ENCODE assay signal across 8 cellular contexts in the genomic region with DNA sequence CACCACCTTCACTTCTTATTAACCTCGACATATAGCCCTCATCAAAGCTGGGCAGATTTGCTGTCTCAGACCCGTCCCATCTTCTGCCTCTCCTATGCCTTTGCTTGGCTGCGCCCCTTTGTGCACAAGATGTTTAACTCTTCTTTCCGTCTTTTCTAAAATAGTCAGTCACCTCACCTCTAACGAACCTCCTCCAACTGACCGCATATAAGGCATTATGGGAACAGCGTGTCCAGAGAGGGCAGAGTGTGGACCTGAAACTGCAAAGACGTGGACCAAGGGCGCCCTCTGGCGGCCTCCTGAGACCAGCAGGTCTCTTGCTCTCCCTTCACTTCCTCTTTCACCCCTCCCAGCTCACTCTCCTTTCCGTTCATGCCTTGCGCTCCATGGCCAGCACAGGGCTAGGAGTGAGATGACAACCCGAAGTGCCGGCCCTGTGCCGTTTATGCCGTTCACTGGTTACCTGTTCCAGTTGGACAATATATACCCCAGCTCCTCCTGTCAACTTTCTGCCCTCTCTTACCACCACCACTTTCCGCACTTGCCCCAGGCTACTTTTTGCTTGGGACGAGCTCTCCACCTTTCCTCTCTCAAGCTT. TPM values are rescaled to one million over a fixed set of nuclear protein-coding genes. Genes with fewer than 3 reads are reported as not detected.
DNase-seq lines count a peak whose midpoint lies in the region; ATAC-seq lines count a peak whose summit lies in the region.

No MANE protein-coding gene starts in this region.

- no peaks in the 10 kb centered on the region for H3K9me3 ChIP-seq in GM23248 (ENCODE audit: low read depth)

- H3K27me3 ChIP-seq in GM23248 (replicated peaks; ENCODE audit: insufficient read depth), result no peaks in the 10 kb centered on the region

- WGBS in GM23248 (ENCODE audit: low coverage in 1 of 2, low lambda C conversion rate in 2 of 2, missing lambda C conversion rate in 2 of 2), 2 experiments, result 9 to 10% methylated on average over 18 of the region's 18 CpGs

- H3K27ac ChIP-seq in GM23248, result 0 out of 2 replicates have a peak overlapping the region, but pooled peaks have one; percentile 1

- H3K4me1 ChIP-seq in GM23248 (ENCODE audit: insufficient read depth), result peaks cover 29% of the 10 kb centered on the region

- H3K4me3 ChIP-seq in GM23248, result peak overlapping the region; percentile 99

- H3K9ac ChIP-seq in GM23248, result peak overlapping the region; percentile 53

- no peaks in the 10 kb centered on the region for H3K9me2 ChIP-seq in GM23248 (ENCODE audit: insufficient read depth)

- in situ Hi-C loops in Caki2 (cut with HindIII; ENCODE audit: low pct_unique_long_range_greater_than_20kb, low sequenced_read_pairs) (no loop called here), GM23248 (cut with MboI) (no loop called here)

- no peaks in the 10 kb centered on the region for H4K20me1 ChIP-seq in GM23248 (ENCODE audit: insufficient read depth)

- H3K4me2 ChIP-seq in GM23248 (ENCODE audit: unreplicated experiment), result peak overlapping the region; percentile 98

- peak; percentile 85 for DNase-seq in Caki2 (ENCODE audit: low read depth)
- peak; percentile 89 for DNase-seq in GM23248
- DNase-seq in NCI-H1930 (lab: John Stamatoyannopoulos, UW), result peak; percentile 57 to 82
- DNase-seq in T-helper 22 cell (ENCODE audit: low read depth), result peak; percentile 54
- DNase-seq in astrocyte of the hippocampus (ENCODE audit: low read depth, low spot score), result peak; percentile 96
- peak; percentile 77 to 86 for DNase-seq in hippocampal formation (lab: John Stamatoyannopoulos, UW)
- peak; percentile 92 for DNase-seq in retina

- H3F3A ChIP-seq in GM23248 (ENCODE audit: insufficient read depth), result peaks cover 6% of the 10 kb centered on the region; the same call in 1 of the 2 replicates

- no peak for ATAC-seq in HG03460 (IDR thresholded peaks at IDR 0.05; ENCODE audit: unreplicated experiment)

- peaks cover 29% of the 10 kb centered on the region; the same call in 1 of the 2 replicates for H3K36me3 ChIP-seq in GM23248 (ENCODE audit: low read depth)

- no peak overlapping the region for H2AFZ ChIP-seq in GM23248

- H3K79me2 ChIP-seq in GM23248 (ENCODE audit: insufficient read depth), result peaks cover 84% of the 10 kb centered on the region

RNA-seq across cellular contexts. Expression of a gene that starts 2.5 kb away (rescaled TPM):
- 34.4 and 34.6 TPM in 2 replicates for total RNA-seq in Caki2 (2014; rRNA removed; shearing (Covaris generic); ENCODE audit: low replicate concordance)
- total RNA-seq in GM23248 (2014; rRNA removed; shearing (Covaris generic)), result 4.5 and 5.6 TPM in 2 replicates
- 7.4 and 10.1 TPM in 2 replicates for polyA plus RNA-seq in GM23248 (2016; fragmentation: Nextera tagmentation; extraction: Ambion mirVana)

RNA-seq across cellular contexts. Expression of a gene that starts 2.8 kb away (rescaled TPM):
- 9.6 and 19.6 TPM in 2 replicates for total RNA-seq in Caki2 (2014; rRNA removed; shearing (Covaris generic); ENCODE audit: low replicate concordance)
- 10.4 TPM in 2 replicates for total RNA-seq in GM23248 (2014; rRNA removed; shearing (Covaris generic))
- polyA plus RNA-seq in GM23248 (2016; fragmentation: Nextera tagmentation; extraction: Ambion mirVana), result 17.8 and 21.5 TPM in 2 replicates

RNA-seq across cellular contexts. Expression of a gene that starts 15.1 kb away (rescaled TPM):
- total RNA-seq in Caki2 (2014; rRNA removed; shearing (Covaris generic); ENCODE audit: low replicate concordance), result 181 and 194 TPM in 2 replicates
- 49.2 and 55.7 TPM in 2 replicates for total RNA-seq in GM23248 (2014; rRNA removed; shearing (Covaris generic))
- polyA plus RNA-seq in GM23248 (2016; fragmentation: Nextera tagmentation; extraction: Ambion mirVana), result 91.4 and 93.7 TPM in 2 replicates

RNA-seq across cellular contexts. Expression of a gene that starts 20.4 kb away (rescaled TPM):
- not detected in 2 replicates for total RNA-seq in Caki2 (2014; rRNA removed; shearing (Covaris generic); ENCODE audit: low replicate concordance)
- 23.3 and 38.8 TPM in 2 replicates for total RNA-seq in GM23248 (2014; rRNA removed; shearing (Covaris generic))
- polyA plus RNA-seq in GM23248 (2016; fragmentation: Nextera tagmentation; extraction: Ambion mirVana), result 64.1 and 68.6 TPM in 2 replicates

RNA-seq across cellular contexts. Expression of a gene that starts 25.7 kb away (rescaled TPM):
- 463 and 550 TPM in 2 replicates for total RNA-seq in Caki2 (2014; rRNA removed; shearing (Covaris generic); ENCODE audit: low replicate concordance)
- 184 and 185 TPM in 2 replicates for total RNA-seq in GM23248 (2014; rRNA removed; shearing (Covaris generic))
- 95.4 and 131 TPM in 2 replicates for polyA plus RNA-seq in GM23248 (2016; fragmentation: Nextera tagmentation; extraction: Ambion mirVana)
